ENCODE assay signal across 15 cellular contexts in genomic region chr2:54667726-54668650, GRCh38. TPM values are rescaled to one million over a fixed set of nuclear protein-coding genes. Genes with fewer than 3 reads are reported as not detected.
DNase-seq lines count a peak whose midpoint lies in the region; FAIRE-seq and TF ChIP-seq lines count a peak whose summit lies in the region.
"Had no signal": no experiment of that assay in that cellular context is flagged by ENCODE, and none has a peak within 500 bp of the region (broad histone marks: within the 10 kb centered on the region; RNA-seq: fewer than 3 reads in every experiment).

No MANE protein-coding gene starts in this region.

- FAIRE-seq in kidney (lab: Jason Lieb, UNC): no peak
- FAIRE-seq: G401.6, GM18507, H54, islet of Langerhans had no signal

- peaks cover 25% of the 10 kb centered on the region for H3K36me3 ChIP-seq in ACC112 (ENCODE audit: insufficient read depth, low read length)
- peaks cover 38 to 69% of the 10 kb centered on the region in 2 donors for H3K36me3 ChIP-seq in kidney (ENCODE audit: control insufficient read depth in 1 of 2, insufficient read depth in 2 of 2, low read length in 2 of 2)
- peaks cover 4 to 34% (median 16%) of the 10 kb centered on the region in 4 donors for H3K36me3 ChIP-seq in sigmoid colon
- no peaks in the 10 kb centered on the region for H3K36me3 ChIP-seq in neural progenitor cell
- H3K36me3 ChIP-seq in OCI-LY7 (ENCODE audit: insufficient read depth, low read length): peaks cover 82% of the 10 kb centered on the region

- H3K27me3 ChIP-seq in ACC112 (ENCODE audit: insufficient read depth, low read length) (no peaks in the 10 kb centered on the region), sigmoid colon (no peaks in the 10 kb centered on the region), neural progenitor cell (no peaks in the 10 kb centered on the region)
- H3K27me3 ChIP-seq: BLaER1 had no signal

- no peak for TF ChIP-seq POLR2A in sigmoid colon (IDR thresholded peaks at IDR 0.05)

- H3K27ac ChIP-seq in ACC112 (ENCODE audit: low read depth, low read length) (peak overlapping the region; percentile 89), RWPE1 (peak overlapping the region; percentile 90), kidney (ENCODE audit: low read depth in 2 of 2, low read length in 2 of 2) (peak overlapping the region; percentile 64 to 66), sigmoid colon (peak overlapping the region; percentile 78 to 89 (median 84)), neural progenitor cell (no peak overlapping the region), OCI-LY7 (ENCODE audit: low read depth, low read length, poor library complexity, severe bottlenecking) (no peak overlapping the region)
- H3K27ac ChIP-seq: BLaER1 had no signal

- intact Hi-C loops in kidney (cut with DNase I): no loop called here
- intact Hi-C loops in sigmoid colon (cut with DNase I): loop anchor here (5.0 kb wide), 3 partner anchors 51 to 211 kb away; partner anchors contain the start of gene SPTBN1
- intact Hi-C loops in OCI-LY7 (cut with micrococcal nuclease; ENCODE audit: unreplicated experiment): loop anchor here (5.0 to 10.0 kb wide), 2 partner anchors 169 to 307 kb away; no protein-coding TSS in a partner anchor

- DNase-seq in RWPE1 (ENCODE audit: low spot score) (no peak), kidney (no peak), sigmoid colon (no peak), NCI-H146 treated with DMSO at 0.1 percent for 48 hours (lab: John Stamatoyannopoulos, UW; ENCODE audit: unreplicated experiment) (no peak), neural progenitor cell (ENCODE audit: low spot score) (no peak), NCI-H1048 (lab: John Stamatoyannopoulos, UW) (no peak), OCI-LY7 (ENCODE audit: low spot score) (no peak)
- DNase-seq: OCI-M1 had no signal

- H3K27me3 Mint-ChIP-seq in neural progenitor cell (ENCODE audit: insufficient read depth, low read depth): no peaks in the 10 kb centered on the region
- H3K27me3 Mint-ChIP-seq: activated naive CD4-positive, alpha-beta T cell treated with anti-CD3 and anti-CD28 coated beads, Interleukin-2, amount 50 U/mL, for 24 hours had no signal

- no peak for TF ChIP-seq EP300 in sigmoid colon (IDR thresholded peaks at IDR 0.05)

- no peaks in the 10 kb centered on the region for H3K9me3 Mint-ChIP-seq in neural progenitor cell
- H3K9me3 Mint-ChIP-seq: activated naive CD4-positive, alpha-beta T cell treated with anti-CD3 and anti-CD28 coated beads, Interleukin-2, amount 50 U/mL, for 24 hours had no signal

- no peak overlapping the region for H3K4me3 Mint-ChIP-seq in neural progenitor cell
- H3K4me3 Mint-ChIP-seq: activated naive CD4-positive, alpha-beta T cell treated with anti-CD3 and anti-CD28 coated beads, Interleukin-2, amount 50 U/mL, for 24 hours had no signal

- H3K4me1 ChIP-seq in ACC112 (ENCODE audit: control insufficient read depth, insufficient read depth, low read length, unreplicated experiment) (peaks cover 71% of the 10 kb centered on the region), kidney (ENCODE audit: control insufficient read depth in 1 of 2, insufficient read depth in 1 of 2, low read depth in 1 of 2, low read length in 2 of 2) (peaks cover 15 to 22% of the 10 kb centered on the region in 2 donors), sigmoid colon (peaks cover 0 to 67% (median 60%) of the 10 kb centered on the region in 4 donors), neural progenitor cell (no peaks in the 10 kb centered on the region), OCI-LY7 (ENCODE audit: insufficient read depth, low read length, poor library complexity, severe bottlenecking) (peaks cover 10% of the 10 kb centered on the region)

- H3K9me3 ChIP-seq in kidney (ENCODE audit: control insufficient read depth in 1 of 2, low read length in 2 of 2) (no peaks in the 10 kb centered on the region), sigmoid colon (no peaks in the 10 kb centered on the region), neural progenitor cell (ENCODE audit: low read depth) (no peaks in the 10 kb centered on the region), OCI-LY7 (ENCODE audit: low read length) (no peaks in the 10 kb centered on the region)
- H3K9me3 ChIP-seq: BLaER1 had no signal

- H3K27ac Mint-ChIP-seq in neural progenitor cell: no peak overlapping the region
- H3K27ac Mint-ChIP-seq: activated naive CD4-positive, alpha-beta T cell treated with anti-CD3 and anti-CD28 coated beads, Interleukin-2, amount 50 U/mL, for 24 hours had no signal

- no peaks in the 10 kb centered on the region for H3K9me2 ChIP-seq in OCI-LY7 (ENCODE audit: insufficient read depth, low read length)

- no peaks in the 10 kb centered on the region for H3F3A ChIP-seq in neural progenitor cell (ENCODE audit: low read depth)

- H4K20me1 ChIP-seq in neural progenitor cell (ENCODE audit: low read depth): no peaks in the 10 kb centered on the region
- H4K20me1 ChIP-seq in OCI-LY7 (ENCODE audit: insufficient read depth, low read length): no peaks in the 10 kb centered on the region

- CTCF ChIA-PET in RWPE1 (lab: Yijun Ruan, JAX) (interaction anchor here (1.1 kb wide), 1 partner anchor 561 kb away, joined by 4 read pairs; no protein-coding TSS in a partner anchor), OCI-LY7 (lab: Charles Lee; ENCODE audit: unreplicated experiment) (no interaction called here)

- peaks cover 5% of the 10 kb centered on the region for H3K79me2 ChIP-seq in ACC112 (ENCODE audit: control insufficient read depth, insufficient read depth, low read length, unreplicated experiment)
- H3K79me2 ChIP-seq in neural progenitor cell (ENCODE audit: low read depth): no peaks in the 10 kb centered on the region
- H3K79me2 ChIP-seq in OCI-LY7 (ENCODE audit: insufficient read depth, low read depth, low read length): no peaks in the 10 kb centered on the region

- peaks cover 35% of the 10 kb centered on the region for H3K36me3 Mint-ChIP-seq in neural progenitor cell

- H2AFZ ChIP-seq in ACC112 (ENCODE audit: low read length, unreplicated experiment) (no peak overlapping the region), neural progenitor cell (replicated peaks) (no peak overlapping the region), OCI-LY7 (ENCODE audit: low read length) (no peak overlapping the region)

- H3K4me3 ChIP-seq in ACC112 (ENCODE audit: low read depth, low read length) (no peak overlapping the region), kidney (ENCODE audit: low read length in 2 of 2) (no peak overlapping the region), sigmoid colon (no peak overlapping the region), neural progenitor cell (no peak overlapping the region), OCI-LY7 (ENCODE audit: low read depth, low read length, poor library complexity, severe bottlenecking) (no peak overlapping the region)
- H3K4me3 ChIP-seq: BLaER1 had no signal

- POLR2A ChIA-PET in RWPE1 (lab: Yijun Ruan, JAX; ENCODE audit: low non-redundant PET) (interaction anchor here (0.6 kb wide), 1 partner anchor 110 kb away, joined by 13 read pairs; no protein-coding TSS in a partner anchor), OCI-LY7 (lab: Charles Lee) (interaction anchor here (0.6 kb wide), 1 partner anchor 63 kb away, joined by 10 read pairs; no protein-coding TSS in a partner anchor)

- 91 to 93% methylated on average over 17 of the region's 17 CpGs for WGBS in sigmoid colon, 2 donors

- TF ChIP-seq CTCF in RWPE1 (conservative IDR thresholded peaks at IDR 0.05; ENCODE audit: low read depth) (no peak), kidney (IDR thresholded peaks at IDR 0.05; ENCODE audit: borderline replicate concordance, extremely low read depth, insufficient read depth) (no peak), sigmoid colon (IDR thresholded peaks at IDR 0.05) (no peak), neural progenitor cell (IDR thresholded peaks at IDR 0.05) (no peak), OCI-LY7 (conservative IDR thresholded peaks at IDR 0.05; ENCODE audit: low read length) (no peak)

- peak overlapping the region in 1 of 2 donors; percentile 4 for H3K9ac ChIP-seq in kidney (ENCODE audit: low read length in 2 of 2)
- no peak overlapping the region for H3K9ac ChIP-seq in neural progenitor cell
- H3K9ac ChIP-seq: BLaER1 had no signal

- peaks cover 3% of the 10 kb centered on the region for H3K4me1 Mint-ChIP-seq in neural progenitor cell

- BruUV-seq in OCI-LY7 (replicated peaks; lab: Mats Ljungman, UMichigan): no TSS peak

- no peak overlapping the region for H3K4me2 ChIP-seq in neural progenitor cell
- H3K4me2 ChIP-seq in OCI-LY7 (ENCODE audit: low read length): no peak overlapping the region
- H3K4me2 ChIP-seq: BLaER1 had no signal

RNA-seq across cellular contexts. Expression of gene EML6, which starts 55.5 kb away (rescaled TPM):
- total RNA-seq in kidney (3.1 TPM), sigmoid colon (1 to 10 TPM in 3 of 4 donors, under 1 TPM in 1; 0.66 to 1.9 (median 1.2) TPM), neural progenitor cell (ENCODE audit: low replicate concordance) (0.39 and 1.6 TPM in 2 replicates), OCI-LY7 (2022) (310 and 338 TPM in 2 replicates)
- polyA plus RNA-seq in kidney (ENCODE audit: insufficient read depth, low read depth, low replicate concordance) (1.7 TPM), sigmoid colon (1 to 10 TPM in 2 of 3 donors, under 1 TPM in 1; 0.46 to 2.2 (median 1.2) TPM)
- 298 and 367 TPM in 2 replicates for total RNA-seq in OCI-LY7 (2014; rRNA removed; shearing (Covaris generic))

Comparison
In these comparisons a context has a peak if more than half of its experiments do, and no peak if none do; other contexts are left out.
1. H3K27ac ChIP-seq: peak in ACC112 (single experiment), RWPE1 (single experiment), kidney (2 of 2) and sigmoid colon (4 of 4); none in neural progenitor cell (single experiment) and OCI-LY7 (single experiment).
2. RNA of gene EML6, which starts 55.5 kb away (total RNA-seq): 298 to 367 TPM in OCI-LY7; 3.1 TPM in kidney (single experiment), 0.66 to 1.9 TPM in sigmoid colon and 0.39 to 1.6 TPM in neural progenitor cell; every median in the first group is over 10 times any median in the second.